Comparison of ENCODE assay signal across 17 cellular contexts in the genomic region with DNA sequence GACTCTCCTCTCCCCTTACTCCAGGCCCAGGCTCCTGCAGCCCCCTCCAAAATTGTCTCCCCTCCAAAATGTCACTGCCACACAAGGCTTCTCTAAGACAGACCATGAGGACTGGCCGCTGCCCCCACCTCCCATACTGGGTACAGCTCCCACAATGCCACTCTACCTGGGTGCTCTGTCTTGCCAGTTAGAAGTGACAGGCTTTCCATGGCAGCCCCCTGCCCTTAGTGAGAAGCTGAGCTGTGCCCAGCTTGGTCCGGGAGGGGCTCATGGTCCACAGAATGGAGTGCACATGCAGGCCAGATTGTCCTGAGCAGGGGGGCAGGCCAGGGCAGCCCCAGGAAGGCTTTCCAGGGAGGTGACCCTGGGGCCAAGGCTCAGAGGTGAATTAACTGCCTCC. TPM values are rescaled to one million over a fixed set of nuclear protein-coding genes. Genes with fewer than 3 reads are reported as not detected.
A peak's percentile ranks its signal among the peaks of the same experiment; 100 is the strongest.
DNase-seq lines count a peak whose midpoint lies in the region; ATAC-seq and TF ChIP-seq lines count a peak whose summit lies in the region.
"Had no signal": no experiment of that assay in that cellular context is flagged by ENCODE, and none has a peak within 500 bp of the region (broad histone marks: within the 10 kb centered on the region; RNA-seq: fewer than 3 reads in every experiment).

No MANE protein-coding gene starts in this region.

- intact Hi-C loops in activated CD4-positive, alpha-beta T cell treated with anti-CD3 and anti-CD28 coated beads, Interleukin-2, amount 10 ng/mL, durations not matched to agents 24 days and 14 days (cut with micrococcal nuclease): loop anchor here (10.0 kb wide), 1 partner anchor 322 kb away; a partner anchor contains a TSS
- intact Hi-C loops in CD4-positive, alpha-beta T cell (cut with DNase I, micrococcal nuclease): loop anchor here (2.0 to 10.0 kb wide), 7 partner anchors 14 to 1032 kb away; a partner anchor contains a TSS
- intact Hi-C loops in natural killer cell (cut with micrococcal nuclease): loop anchor here (10.0 kb wide), 1 partner anchor 842 kb away; a partner anchor contains a TSS

- ATAC-seq in CD4-positive, alpha-beta T cell (ENCODE audit: poor library complexity): no peak
- ATAC-seq in activated naive CD8-positive, alpha-beta T cell treated with anti-CD3 and anti-CD28 coated beads, Interleukin-2, amount 10 ng/mL, durations not matched to agents 7 days and 5 days (ENCODE audit: low read depth): no peak
- no peak for ATAC-seq in natural killer cell
- no peak for ATAC-seq in HG03045 (IDR thresholded peaks at IDR 0.05; ENCODE audit: unreplicated experiment)
- no peak for ATAC-seq in GM21717 (IDR thresholded peaks at IDR 0.05; ENCODE audit: unreplicated experiment)
- ATAC-seq: heart left ventricle, left lobe of liver, mucosa of descending colon, right cardiac atrium had no signal

- H3K4me1 Mint-ChIP-seq in activated CD4-positive, alpha-beta T cell treated with anti-CD3 and anti-CD28 coated beads, Interleukin-2, amount 10 ng/mL, durations not matched to agents 24 days and 14 days: peaks cover 22% of the 10 kb centered on the region
- peaks cover 15% of the 10 kb centered on the region for H3K4me1 Mint-ChIP-seq in CD4-positive, alpha-beta T cell (ENCODE audit: low read depth)
- peaks cover 14% of the 10 kb centered on the region for H3K4me1 Mint-ChIP-seq in activated naive CD8-positive, alpha-beta T cell treated with anti-CD3 and anti-CD28 coated beads, Interleukin-2, amount 10 ng/mL, durations not matched to agents 7 days and 5 days
- H3K4me1 Mint-ChIP-seq in natural killer cell: peaks cover 14 to 25% of the 10 kb centered on the region in 2 donors

- H3K27ac Mint-ChIP-seq in activated CD4-positive, alpha-beta T cell treated with anti-CD3 and anti-CD28 coated beads, Interleukin-2, amount 10 ng/mL, durations not matched to agents 24 days and 14 days: peak overlapping the region; percentile 45
- H3K27ac Mint-ChIP-seq in CD4-positive, alpha-beta T cell: peak overlapping the region; percentile 99
- no peak overlapping the region for H3K27ac Mint-ChIP-seq in activated naive CD8-positive, alpha-beta T cell treated with anti-CD3 and anti-CD28 coated beads, Interleukin-2, amount 10 ng/mL, durations not matched to agents 7 days and 5 days
- peak overlapping the region; percentile 94 for H3K27ac Mint-ChIP-seq in natural killer cell
- H3K27ac Mint-ChIP-seq: dendritic cell treated with granulocyte-macrophage colony-stimulating factor and Interleukin-4, amounts not matched to agents 40 ng/mL and 50 ng/mL, for 4 days had no signal

- H3K27me3 Mint-ChIP-seq in activated CD4-positive, alpha-beta T cell treated with anti-CD3 and anti-CD28 coated beads, Interleukin-2, amount 10 ng/mL, durations not matched to agents 24 days and 14 days: no peaks in the 10 kb centered on the region
- no peaks in the 10 kb centered on the region for H3K27me3 Mint-ChIP-seq in CD4-positive, alpha-beta T cell
- H3K27me3 Mint-ChIP-seq in activated naive CD8-positive, alpha-beta T cell treated with anti-CD3 and anti-CD28 coated beads, Interleukin-2, amount 10 ng/mL, durations not matched to agents 7 days and 5 days: no peaks in the 10 kb centered on the region
- H3K27me3 Mint-ChIP-seq in natural killer cell (ENCODE audit: low read depth in 2 of 2): no peaks in the 10 kb centered on the region

- H3K36me3 Mint-ChIP-seq in activated CD4-positive, alpha-beta T cell treated with anti-CD3 and anti-CD28 coated beads, Interleukin-2, amount 10 ng/mL, durations not matched to agents 24 days and 14 days (ENCODE audit: low read depth): peaks cover 3% of the 10 kb centered on the region
- H3K36me3 Mint-ChIP-seq in CD4-positive, alpha-beta T cell (ENCODE audit: low read depth): peaks cover 21% of the 10 kb centered on the region
- peaks cover 4% of the 10 kb centered on the region for H3K36me3 Mint-ChIP-seq in activated naive CD8-positive, alpha-beta T cell treated with anti-CD3 and anti-CD28 coated beads, Interleukin-2, amount 10 ng/mL, durations not matched to agents 7 days and 5 days
- no peaks in the 10 kb centered on the region for H3K36me3 Mint-ChIP-seq in natural killer cell

- no peaks in the 10 kb centered on the region for H3K9me3 ChIP-seq in CD4-positive, alpha-beta T cell (ENCODE audit: control insufficient read depth, low read length)
- H3K9me3 ChIP-seq: BE2C, heart left ventricle, mucosa of descending colon had no signal

- no peak for TF ChIP-seq CTCF in CD4-positive, alpha-beta T cell (IDR thresholded peaks at IDR 0.05)
- no peak for TF ChIP-seq CTCF in natural killer cell (IDR thresholded peaks at IDR 0.05)

- H3K27me3 ChIP-seq in CD4-positive, alpha-beta T cell (ENCODE audit: control insufficient read depth, insufficient read depth, low read length): no peaks in the 10 kb centered on the region
- H3K27me3 ChIP-seq: BE2C, heart left ventricle had no signal

- peak overlapping the region; percentile 49 for H3K4me3 Mint-ChIP-seq in activated CD4-positive, alpha-beta T cell treated with anti-CD3 and anti-CD28 coated beads, Interleukin-2, amount 10 ng/mL, durations not matched to agents 24 days and 14 days
- H3K4me3 Mint-ChIP-seq in CD4-positive, alpha-beta T cell: peak overlapping the region; percentile 76
- H3K4me3 Mint-ChIP-seq in activated naive CD8-positive, alpha-beta T cell treated with anti-CD3 and anti-CD28 coated beads, Interleukin-2, amount 10 ng/mL, durations not matched to agents 7 days and 5 days: peak overlapping the region; percentile 17
- H3K4me3 Mint-ChIP-seq in natural killer cell: peak overlapping the region; percentile 75
- H3K4me3 Mint-ChIP-seq: dendritic cell treated with granulocyte-macrophage colony-stimulating factor and Interleukin-4, amounts not matched to agents 40 ng/mL and 50 ng/mL, for 4 days had no signal

- H3K27ac ChIP-seq in CD4-positive, alpha-beta T cell (ENCODE audit: low read depth, low read length): no peak overlapping the region
- H3K27ac ChIP-seq: heart left ventricle had no signal

- H3K9me3 Mint-ChIP-seq in activated CD4-positive, alpha-beta T cell treated with anti-CD3 and anti-CD28 coated beads, Interleukin-2, amount 10 ng/mL, durations not matched to agents 24 days and 14 days: no peaks in the 10 kb centered on the region
- no peaks in the 10 kb centered on the region for H3K9me3 Mint-ChIP-seq in CD4-positive, alpha-beta T cell
- no peaks in the 10 kb centered on the region for H3K9me3 Mint-ChIP-seq in activated naive CD8-positive, alpha-beta T cell treated with anti-CD3 and anti-CD28 coated beads, Interleukin-2, amount 10 ng/mL, durations not matched to agents 7 days and 5 days
- no peaks in the 10 kb centered on the region for H3K9me3 Mint-ChIP-seq in natural killer cell
- H3K9me3 Mint-ChIP-seq: dendritic cell treated with granulocyte-macrophage colony-stimulating factor and Interleukin-4, amounts not matched to agents 40 ng/mL and 50 ng/mL, for 4 days had no signal

- DNase-seq in activated CD4-positive, alpha-beta T cell treated with anti-CD3 and anti-CD28 coated beads, Interleukin-2, amount 10 ng/mL, durations not matched to agents 24 days and 14 days: no peak
- no peak for DNase-seq in activated CD4-positive, alpha-beta T cell treated with anti-CD3 and anti-CD28 coated beads for 1 hour
- DNase-seq in CD4-positive, alpha-beta T cell: no peak
- no peak for DNase-seq in activated naive CD8-positive, alpha-beta T cell treated with anti-CD3 and anti-CD28 coated beads, Interleukin-2, amount 10 ng/mL, durations not matched to agents 7 days and 5 days
- no peak for DNase-seq in natural killer cell
- DNase-seq in NCI-H1105 treated with DMSO at 0.1 percent for 48 hours (lab: John Stamatoyannopoulos, UW): no peak
- DNase-seq: activated T-cell treated with anti-CD3 and anti-CD28 coated beads, Interleukin-2, amount 50 U/mL, for 1 hour; BE2C; heart left ventricle; NCI-H1694 treated with DMSO at 0.1 percent for 48 hours; NCI-H69 had no signal

- CTCF ChIA-PET in CD4-positive, alpha-beta T cell (lab: Charles Lee): no interaction called here

- POLR2A ChIA-PET in CD4-positive, alpha-beta T cell (lab: Charles Lee): interaction anchor here (0.8 to 5.6 kb wide), 6 partner anchors 13 to 168 kb away, joined by 3 to 61 read pairs (median 6); a partner anchor contains a TSS
- POLR2A ChIA-PET in activated naive CD8-positive, alpha-beta T cell treated with anti-CD3 and anti-CD28 coated beads, Interleukin-2, amount 10 ng/mL, durations not matched to agents 7 days and 5 days (lab: Charles Lee): interaction anchor here (0.8 to 9.2 kb wide), 2 partner anchors 14 to 71 kb away, joined by 3 to 49 read pairs; a partner anchor contains a TSS

RNA-seq across cellular contexts. Expression of a gene that starts 3.0 kb away (rescaled TPM):
- total RNA-seq in activated CD4-positive, alpha-beta T cell treated with anti-CD3 and anti-CD28 coated beads, Interleukin-2, amount 10 ng/mL, durations not matched to agents 24 days and 14 days: 112 and 113 TPM in 2 replicates
- total RNA-seq in CD4-positive, alpha-beta T cell: 100 to 1,000 TPM; 275 to 293 TPM
- 100 to 1,000 TPM; 134 to 148 TPM for total RNA-seq in activated naive CD8-positive, alpha-beta T cell treated with anti-CD3 and anti-CD28 coated beads, Interleukin-2, amount 10 ng/mL, durations not matched to agents 7 days and 5 days
- 100 to 1,000 TPM; 288 to 298 (median 293) TPM for total RNA-seq in natural killer cell

Comparison
In these comparisons a context has a peak if more than half of its experiments do, and no peak if none do; other contexts are left out.
1. H3K4me3 Mint-ChIP-seq: peak in every context shown above with its lines; median percentile 76 in CD4-positive, alpha-beta T cell; 75 in natural killer cell; 49 in activated CD4-positive, alpha-beta T cell treated with anti-CD3 and anti-CD28 coated beads, Interleukin-2, amount 10 ng/mL, durations not matched to agents 24 days and 14 days; 17 in activated naive CD8-positive, alpha-beta T cell treated with anti-CD3 and anti-CD28 coated beads, Interleukin-2, amount 10 ng/mL, durations not matched to agents 7 days and 5 days.